In genomic region chr1:68225781-68226180, GRCh38 we compare ENCODE assay signal across 1 cellular context.
TF ChIP-seq lines count a peak whose summit lies in the region.

No MANE protein-coding gene starts in this region.

TF ChIP-seq in SK-N-SH treated with all-trans-retinoic acid at 6 μM for 48 hours, 23 proteins besides CTCF, POLR2A, EP300 and RAD21 (continued from another document):
- no peak for TF ChIP-seq CREB5 (CRISPR knock-in tag; IDR thresholded peaks at IDR 0.05; ENCODE audit: low read depth)
- TF ChIP-seq ZNF8 (CRISPR knock-in tag; IDR thresholded peaks at IDR 0.05) = no peak
- no peak for TF ChIP-seq ISL1 (CRISPR knock-in tag; IDR thresholded peaks at IDR 0.05)
- TF ChIP-seq ZFP3 (CRISPR knock-in tag; IDR thresholded peaks at IDR 0.05) = no peak
- TF ChIP-seq ESRRG (CRISPR knock-in tag; IDR thresholded peaks at IDR 0.05) = no peak
- no peak for TF ChIP-seq TCF4 (CRISPR knock-in tag; IDR thresholded peaks at IDR 0.05; ENCODE audit: borderline replicate concordance)
- TF ChIP-seq PATZ1 (CRISPR knock-in tag; IDR thresholded peaks at IDR 0.05; ENCODE audit: borderline replicate concordance) = no peak
